In genomic region chr1:62013264-62013663, GRCh38 we compare ENCODE assay signal across 15 cellular contexts.
"Had no signal": no experiment of that assay in that cellular context is flagged by ENCODE, and none has a peak within 500 bp of the region (broad histone marks: within the 10 kb centered on the region; RNA-seq: fewer than 3 reads in every experiment).

No MANE protein-coding gene starts in this region.

- H3K9me3 Mint-ChIP-seq: activated CD4-positive, alpha-beta memory T cell treated with anti-CD3 and anti-CD28 coated beads, Interleukin-2, amount 10 ng/mL, durations not matched to agents 7 days and 5 days; stimulated activated naive CD8-positive, alpha-beta T cell treated with anti-CD3 and anti-CD28 coated beads, Interleukin-15, Interleukin-2, amounts not matched to agents 100 ng/mL and 50 ng/mL, for 24 hours had no signal

- H3K4me1 ChIP-seq: gastroesophageal sphincter, testis had no signal

- ATAC-seq: activated T-cell treated with anti-CD3 and anti-CD28 coated beads, Interleukin-2, amount 50 U/mL, for 72 hours; gastroesophageal sphincter; naive thymus-derived CD4-positive, alpha-beta T cell had no signal

- H3K27me3 ChIP-seq: gastroesophageal sphincter, hepatocyte, testis had no signal

- H2AFZ ChIP-seq: hepatocyte had no signal

- H3K36me3 ChIP-seq: gastroesophageal sphincter had no signal

- H3K4me3 Mint-ChIP-seq: activated CD4-positive, alpha-beta memory T cell treated with anti-CD3 and anti-CD28 coated beads, Interleukin-2, amount 10 ng/mL, durations not matched to agents 7 days and 5 days; activated T-cell treated with anti-CD3 and anti-CD28 coated beads, Interleukin-2, amount 50 U/mL, for 72 hours; naive thymus-derived CD4-positive, alpha-beta T cell; stimulated activated naive CD8-positive, alpha-beta T cell treated with anti-CD3 and anti-CD28 coated beads, Interleukin-15, Interleukin-2, amounts not matched to agents 100 ng/mL and 50 ng/mL, for 24 hours had no signal

- DNase-seq: activated CD4-positive, alpha-beta memory T cell treated with anti-CD3 and anti-CD28 coated beads, Interleukin-2, amount 10 ng/mL, durations not matched to agents 7 days and 5 days; activated CD4-positive, alpha-beta T cell treated with anti-CD3 and anti-CD28 coated beads for 1 hour; activated T-cell treated with anti-CD3 and anti-CD28 coated beads, Interleukin-2, amount 50 U/mL, for 72 hours; effector CD4-positive, alpha-beta T cell; kidney glomerular epithelial cell; naive thymus-derived CD4-positive, alpha-beta T cell; stimulated activated CD4-positive, alpha-beta T cell treated with anti-CD3 and anti-CD28 coated beads, Interleukin-4, amount 100 ng/mL, for 24 hours; T-helper 9 cell had no signal

- H3K79me2 ChIP-seq: hepatocyte had no signal

- H3K27ac ChIP-seq: coronary artery, gastroesophageal sphincter, hepatocyte had no signal

- H3K9me3 ChIP-seq: gastroesophageal sphincter, testis had no signal

- H3K4me1 Mint-ChIP-seq: activated CD4-positive, alpha-beta memory T cell treated with anti-CD3 and anti-CD28 coated beads, Interleukin-2, amount 10 ng/mL, durations not matched to agents 7 days and 5 days had no signal

- H3K27me3 Mint-ChIP-seq: activated CD4-positive, alpha-beta memory T cell treated with anti-CD3 and anti-CD28 coated beads, Interleukin-2, amount 10 ng/mL, durations not matched to agents 7 days and 5 days; naive thymus-derived CD4-positive, alpha-beta T cell; progenitor cell of endocrine pancreas; stimulated activated naive CD8-positive, alpha-beta T cell treated with anti-CD3 and anti-CD28 coated beads, Interleukin-15, Interleukin-2, amounts not matched to agents 100 ng/mL and 50 ng/mL, for 24 hours had no signal

- H3K4me2 ChIP-seq: hepatocyte had no signal

- H3K27ac Mint-ChIP-seq: activated CD4-positive, alpha-beta memory T cell treated with anti-CD3 and anti-CD28 coated beads, Interleukin-2, amount 10 ng/mL, durations not matched to agents 7 days and 5 days; activated T-cell treated with anti-CD3 and anti-CD28 coated beads, Interleukin-2, amount 50 U/mL, for 72 hours; naive thymus-derived CD4-positive, alpha-beta T cell; progenitor cell of endocrine pancreas; stimulated activated naive CD8-positive, alpha-beta T cell treated with anti-CD3 and anti-CD28 coated beads, Interleukin-15, Interleukin-2, amounts not matched to agents 100 ng/mL and 50 ng/mL, for 24 hours had no signal

- H3K4me3 ChIP-seq: coronary artery, gastroesophageal sphincter, hepatocyte, lung, testis had no signal
